In genomic region chr16:11985250-11985649, GRCh38 we compare ENCODE assay signal across 25 cellular contexts. TPM values are rescaled to one million over a fixed set of nuclear protein-coding genes. Genes with fewer than 3 reads are reported as not detected.
"Had no signal": no experiment of that assay in that cellular context is flagged by ENCODE, and none has a peak within 500 bp of the region (broad histone marks: within the 10 kb centered on the region; RNA-seq: fewer than 3 reads in every experiment).

No MANE protein-coding gene starts in this region.

- H3K27ac Mint-ChIP-seq: activated CD4-positive, alpha-beta memory T cell treated with anti-CD3 and anti-CD28 coated beads for 36 hours; activated CD4-positive, alpha-beta T cell treated with anti-CD3 and anti-CD28 coated beads, Interleukin-2, amount 10 ng/mL, durations not matched to agents 7 days and 5 days; activated naive CD4-positive, alpha-beta T cell treated with anti-CD3 and anti-CD28 coated beads for 36 hours; activated T-helper 17 cell treated with anti-CD3 and anti-CD28 coated beads, Interleukin-2, amount 50 U/mL, for 72 hours; brain had no signal

- H3K4me3 Mint-ChIP-seq: activated CD4-positive, alpha-beta memory T cell treated with anti-CD3 and anti-CD28 coated beads for 36 hours; activated CD4-positive, alpha-beta T cell treated with anti-CD3 and anti-CD28 coated beads, Interleukin-2, amount 10 ng/mL, durations not matched to agents 7 days and 5 days; activated naive CD4-positive, alpha-beta T cell treated with anti-CD3 and anti-CD28 coated beads for 36 hours; activated naive CD8-positive, alpha-beta T cell; activated T-helper 17 cell treated with anti-CD3 and anti-CD28 coated beads, Interleukin-2, amount 50 U/mL, for 72 hours; brain; central memory CD8-positive, alpha-beta T cell had no signal

- H3K4me3 ChIP-seq: ascending aorta had no signal

- H3K9me3 ChIP-seq: ascending aorta had no signal

- H3K9me3 Mint-ChIP-seq: activated CD4-positive, alpha-beta memory T cell treated with anti-CD3 and anti-CD28 coated beads for 36 hours; activated CD4-positive, alpha-beta T cell treated with anti-CD3 and anti-CD28 coated beads, Interleukin-2, amount 10 ng/mL, durations not matched to agents 7 days and 5 days; activated naive CD4-positive, alpha-beta T cell treated with anti-CD3 and anti-CD28 coated beads for 36 hours; activated T-helper 17 cell treated with anti-CD3 and anti-CD28 coated beads, Interleukin-2, amount 50 U/mL, for 72 hours; brain; central memory CD8-positive, alpha-beta T cell had no signal

- ATAC-seq: activated T-helper 17 cell treated with anti-CD3 and anti-CD28 coated beads, Interleukin-2, amount 50 U/mL, for 72 hours; PC-3 had no signal

- DNase-seq: activated CD4-positive, alpha-beta memory T cell treated with anti-CD3 and anti-CD28 coated beads for 36 hours; activated CD4-positive, alpha-beta T cell treated with anti-CD3 and anti-CD28 coated beads, Interleukin-2, amount 10 ng/mL, durations not matched to agents 7 days and 5 days; activated CD4-positive, CD25-positive, alpha-beta regulatory T cell; activated gamma-delta T cell; activated naive CD4-positive, alpha-beta T cell treated with anti-CD3 and anti-CD28 coated beads for 36 hours; activated T-cell treated with anti-CD3 and anti-CD28 coated beads for 4 hours; activated T-cell treated with anti-CD3 and anti-CD28 coated beads, Interleukin-2, amount 50 U/mL, for 48 hours; MM.1S; NCI-H1105 treated with DMSO at 0.1 percent for 48 hours; NCI-H1436 treated with DMSO at 0.1 percent for 48 hours; NCI-H187; NCI-H2081; NCI-H510A treated with DMSO at 0.1 percent for 48 hours; NCI-H69; PC-3; SHP77 treated with DMSO at 0.1 percent for 48 hours; T-helper 2 cell; T1000 had no signal

- H3K27me3 Mint-ChIP-seq: activated CD4-positive, alpha-beta memory T cell treated with anti-CD3 and anti-CD28 coated beads for 36 hours; activated CD4-positive, alpha-beta T cell treated with anti-CD3 and anti-CD28 coated beads, Interleukin-2, amount 10 ng/mL, durations not matched to agents 7 days and 5 days; activated naive CD8-positive, alpha-beta T cell; activated T-helper 17 cell treated with anti-CD3 and anti-CD28 coated beads, Interleukin-2, amount 50 U/mL, for 72 hours; brain; central memory CD8-positive, alpha-beta T cell had no signal

- H3K36me3 Mint-ChIP-seq: activated CD4-positive, alpha-beta memory T cell treated with anti-CD3 and anti-CD28 coated beads for 36 hours; brain had no signal

RNA-seq across cellular contexts. Expression of gene TNFRSF17, which starts 20.2 kb away (rescaled TPM):
- total RNA-seq: activated CD4-positive, alpha-beta memory T cell treated with anti-CD3 and anti-CD28 coated beads for 36 hours; activated CD4-positive, alpha-beta T cell treated with anti-CD3 and anti-CD28 coated beads, Interleukin-2, amount 10 ng/mL, durations not matched to agents 7 days and 5 days; activated CD8-positive, alpha-beta memory T cell treated with anti-CD3 and anti-CD28 coated beads for 36 hours; activated naive CD4-positive, alpha-beta T cell treated with anti-CD3 and anti-CD28 coated beads for 36 hours; activated T-helper 17 cell treated with anti-CD3 and anti-CD28 coated beads, Interleukin-2, amount 50 U/mL, for 72 hours; ascending aorta; PC-3; SK-MEL-5 had no signal
